ENCODE assay signal across 28 cellular contexts in the genomic region with DNA sequence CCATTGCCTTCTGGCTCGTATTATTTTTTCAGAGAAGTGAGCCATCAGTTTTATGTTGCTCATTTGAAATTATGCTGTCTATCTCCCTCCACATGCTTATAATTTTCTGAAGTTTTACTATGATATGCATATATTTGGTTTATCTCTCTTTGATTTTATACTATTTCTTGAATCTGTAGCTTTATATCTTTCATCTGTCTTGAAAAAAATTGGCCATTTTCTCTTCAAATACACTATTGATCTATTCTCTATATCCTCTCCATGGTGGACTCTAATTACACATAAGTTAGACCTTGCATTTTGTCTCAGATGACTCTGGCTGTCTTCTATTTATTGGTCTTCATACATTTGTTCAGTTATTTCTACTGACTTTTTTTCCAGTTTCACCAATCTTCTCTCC. TPM values are rescaled to one million over a fixed set of nuclear protein-coding genes. Genes with fewer than 3 reads are reported as not detected.
"Had no signal": no experiment of that assay in that cellular context is flagged by ENCODE, and none has a peak within 500 bp of the region (broad histone marks: within the 10 kb centered on the region; RNA-seq: fewer than 3 reads in every experiment).

No MANE protein-coding gene starts in this region.

- ATAC-seq: effector memory CD8-positive, alpha-beta T cell; esophagus mucosa; foreskin keratinocyte; gastrocnemius medialis; gastroesophageal sphincter; heart left ventricle; heart right ventricle had no signal

- H3K4me3 ChIP-seq: colonic mucosa, coronary artery, dorsolateral prefrontal cortex, esophagus muscularis mucosa, esophagus squamous epithelium, gastrocnemius medialis, gastroesophageal sphincter, heart left ventricle, heart right ventricle had no signal

- H3K9me3 Mint-ChIP-seq: endodermal cell had no signal

- DNase-seq: colonic mucosa; cortex of kidney; dermis blood vessel endothelial cell; dorsolateral prefrontal cortex; effector CD4-positive, alpha-beta T cell; effector CD8-positive, alpha-beta T cell; effector memory CD4-positive, alpha-beta T cell; effector memory CD8-positive, alpha-beta T cell; endodermal cell; erythroblast; esophagus squamous epithelium; foreskin fibroblast; foreskin keratinocyte; foreskin melanocyte; gastrocnemius medialis; glutamatergic neuron; head of caudate nucleus; heart left ventricle; heart right ventricle had no signal

- H3K4me1 ChIP-seq: colonic mucosa, esophagus muscularis mucosa, esophagus squamous epithelium, foreskin keratinocyte, gastrocnemius medialis, gastroesophageal sphincter, heart left ventricle, heart right ventricle had no signal

- H3K27ac ChIP-seq: colonic mucosa, coronary artery, dorsolateral prefrontal cortex, epithelial cell of prostate, esophagus muscularis mucosa, esophagus squamous epithelium, foreskin keratinocyte, gastrocnemius medialis, gastroesophageal sphincter, heart left ventricle, heart right ventricle had no signal

- H3K27me3 ChIP-seq: colonic mucosa, dorsolateral prefrontal cortex, esophagus muscularis mucosa, esophagus squamous epithelium, foreskin keratinocyte, gastrocnemius medialis, gastroesophageal sphincter, heart left ventricle had no signal

- H3K27ac Mint-ChIP-seq: dendritic cell treated with granulocyte-macrophage colony-stimulating factor and Interleukin-4, amounts not matched to agents 40 ng/mL and 50 ng/mL, for 4 days; effector memory CD8-positive, alpha-beta T cell; endodermal cell had no signal

- H3K9me3 ChIP-seq: colonic mucosa, gastrocnemius medialis had no signal

- H3K36me3 ChIP-seq: colonic mucosa, esophagus muscularis mucosa, esophagus squamous epithelium, gastrocnemius medialis, gastroesophageal sphincter, heart left ventricle, heart right ventricle had no signal

- H3K4me3 Mint-ChIP-seq: dendritic cell treated with granulocyte-macrophage colony-stimulating factor and Interleukin-4, amounts not matched to agents 40 ng/mL and 50 ng/mL, for 4 days; effector memory CD8-positive, alpha-beta T cell; endodermal cell had no signal

RNA-seq across cellular contexts. Expression of a gene that starts 13.7 kb away (rescaled TPM):
- total RNA-seq: dermis blood vessel endothelial cell, endothelial cell of umbilical vein, fibroblast of lung, foreskin keratinocyte, glomerular endothelial cell had no signal
- polyA plus RNA-seq: endothelial cell of umbilical vein, foreskin keratinocyte had no signal
